ENCODE assay signal across 16 cellular contexts in genomic region chr7:146635200-146636032, GRCh38.
A peak's percentile ranks its signal among the peaks of the same experiment; 100 is the strongest.
DNase-seq lines count a peak whose midpoint lies in the region; ATAC-seq, FAIRE-seq and TF ChIP-seq lines count a peak whose summit lies in the region.
"Had no signal": no experiment of that assay in that cellular context is flagged by ENCODE, and none has a peak within 500 bp of the region (broad histone marks: within the 10 kb centered on the region; RNA-seq: fewer than 3 reads in every experiment).

No MANE protein-coding gene starts in this region.

- no peaks in the 10 kb centered on the region for H3K9me2 ChIP-seq in GM23248 (ENCODE audit: insufficient read depth)

- no peak for TF ChIP-seq CTCF in astrocyte (IDR thresholded peaks at IDR 0.05; ENCODE audit: insufficient read depth, low read depth, low read length)

- no peak for FAIRE-seq in astrocyte (lab: Jason Lieb, UNC)

- H3K9me3 ChIP-seq in astrocyte (ENCODE audit: insufficient read depth, low read depth, low read length): no peaks in the 10 kb centered on the region
- no peaks in the 10 kb centered on the region for H3K9me3 ChIP-seq in GM23248 (ENCODE audit: low read depth)
- H3K9me3 ChIP-seq: HAP-1 had no signal

- H3K79me2 ChIP-seq in astrocyte (ENCODE audit: insufficient read depth, low read length) (no peaks in the 10 kb centered on the region), GM23248 (ENCODE audit: insufficient read depth) (no peaks in the 10 kb centered on the region)

- ATAC-seq in GM18517 (IDR thresholded peaks at IDR 0.05; ENCODE audit: unreplicated experiment): no peak
- no peak for ATAC-seq in GM18498 (IDR thresholded peaks at IDR 0.05; ENCODE audit: unreplicated experiment)
- ATAC-seq in stimulated activated naive B cell treated with anti-CD40 and anti-IgM and Interleukin-4, amounts not matched to agents 10 μg/mL and 1 μg/mL and 100 μg/mL, for 72 hours (replicated peaks): no peak

- H3K4me3 Mint-ChIP-seq in astrocyte (ENCODE audit: unreplicated experiment): no peak overlapping the region
- H3K4me3 Mint-ChIP-seq in stimulated activated naive B cell treated with anti-CD40 and anti-IgM and Interleukin-4, amounts not matched to agents 10 μg/mL and 1 μg/mL and 100 μg/mL, for 72 hours: no peak overlapping the region
- H3K4me3 Mint-ChIP-seq: activated T-helper 1 cell treated with anti-CD3 and anti-CD28 coated beads, Interleukin-12 subunit alpha, Interleukin-12 subunit beta, Interleukin-2, Interleukin-4 antibody, amounts not matched to agents 30 ng/mL and 10 ng/mL and 1 ng/mL, durations not matched to agents 14 hours and 24 hours and 36 hours; CD4-positive, CD25-positive, alpha-beta regulatory T cell; T-helper 1 cell treated with Interleukin-12 subunit alpha and Interleukin-12 subunit beta and Interleukin-4 antibody, amounts not matched to agents 30 μg/mL and 1 μg/mL, for 36 hours had no signal

- H3K27ac ChIP-seq in astrocyte (ENCODE audit: low read depth, low read length) (no peak overlapping the region), GM23248 (no peak overlapping the region)
- H3K27ac ChIP-seq: 22Rv1, skin epidermis had no signal

- H4K20me1 ChIP-seq in astrocyte (ENCODE audit: insufficient read depth, low read length): no peaks in the 10 kb centered on the region
- no peaks in the 10 kb centered on the region for H4K20me1 ChIP-seq in GM23248 (ENCODE audit: insufficient read depth)

- in situ Hi-C loops in GM23248 (cut with MboI): no loop called here

- DNase-seq in NCI-H1694 (lab: John Stamatoyannopoulos, UW) (peak; percentile 1), NCI-H1694 treated with DMSO at 0.1 percent for 48 hours (lab: John Stamatoyannopoulos, UW) (no peak), NCI-H2227 (lab: John Stamatoyannopoulos, UW; ENCODE audit: unreplicated experiment) (peak; percentile 90), astrocyte (ENCODE audit: low read depth) (no peak), GM23248 (no peak)
- no peak for DNase-seq in stimulated activated naive B cell treated with anti-CD40 and anti-IgM and Interleukin-4, amounts not matched to agents 10 μg/mL and 1 μg/mL and 100 μg/mL, for 72 hours
- DNase-seq: aorta; CD4-positive, CD25-positive, alpha-beta regulatory T cell; mesenchymal stem cell had no signal

- H3K27me3 ChIP-seq in astrocyte (ENCODE audit: insufficient read depth, low read length) (no peaks in the 10 kb centered on the region), GM23248 (replicated peaks; ENCODE audit: insufficient read depth) (no peaks in the 10 kb centered on the region)

- H2AFZ ChIP-seq in astrocyte (ENCODE audit: low read depth, low read length) (no peak overlapping the region), GM23248 (no peak overlapping the region)

- H3K4me1 Mint-ChIP-seq in astrocyte (ENCODE audit: low read depth, unreplicated experiment): peaks cover 7% of the 10 kb centered on the region
- H3K4me1 Mint-ChIP-seq in stimulated activated naive B cell treated with anti-CD40 and anti-IgM and Interleukin-4, amounts not matched to agents 10 μg/mL and 1 μg/mL and 100 μg/mL, for 72 hours: no peaks in the 10 kb centered on the region
- H3K4me1 Mint-ChIP-seq: CD4-positive, CD25-positive, alpha-beta regulatory T cell had no signal

- H3K4me1 ChIP-seq in astrocyte (ENCODE audit: insufficient read depth, low read length) (no peaks in the 10 kb centered on the region), GM23248 (ENCODE audit: insufficient read depth) (no peaks in the 10 kb centered on the region)
- H3K4me1 ChIP-seq: HAP-1 had no signal

- no peaks in the 10 kb centered on the region for H3F3A ChIP-seq in GM23248 (ENCODE audit: insufficient read depth)

- H3K4me3 ChIP-seq in astrocyte (ENCODE audit: insufficient read depth, low read depth, low read length): no peak overlapping the region
- no peak overlapping the region for H3K4me3 ChIP-seq in GM23248
- H3K4me3 ChIP-seq: HAP-1, skin epidermis had no signal

- H3K36me3 ChIP-seq in astrocyte (ENCODE audit: insufficient read depth, low read length) (no peaks in the 10 kb centered on the region), GM23248 (ENCODE audit: low read depth) (no peaks in the 10 kb centered on the region)
- H3K36me3 ChIP-seq: HAP-1 had no signal

- H3K9ac ChIP-seq in astrocyte (ENCODE audit: low read length): no peak overlapping the region
- H3K9ac ChIP-seq in GM23248: no peak overlapping the region

- peak overlapping the region; percentile 14 for H3K27ac Mint-ChIP-seq in astrocyte (ENCODE audit: unreplicated experiment)
- H3K27ac Mint-ChIP-seq in stimulated activated naive B cell treated with anti-CD40 and anti-IgM and Interleukin-4, amounts not matched to agents 10 μg/mL and 1 μg/mL and 100 μg/mL, for 72 hours: no peak overlapping the region
- H3K27ac Mint-ChIP-seq: activated T-helper 1 cell treated with anti-CD3 and anti-CD28 coated beads, Interleukin-12 subunit alpha, Interleukin-12 subunit beta, Interleukin-2, Interleukin-4 antibody, amounts not matched to agents 30 ng/mL and 10 ng/mL and 1 ng/mL, durations not matched to agents 14 hours and 24 hours and 36 hours; CD4-positive, CD25-positive, alpha-beta regulatory T cell; T-helper 1 cell treated with Interleukin-12 subunit alpha and Interleukin-12 subunit beta and Interleukin-4 antibody, amounts not matched to agents 30 μg/mL and 1 μg/mL, for 36 hours had no signal

- H3K4me2 ChIP-seq in astrocyte (ENCODE audit: low read length) (no peak overlapping the region), GM23248 (ENCODE audit: unreplicated experiment) (no peak overlapping the region)

- no peaks in the 10 kb centered on the region for H3K9me3 Mint-ChIP-seq in astrocyte (ENCODE audit: unreplicated experiment)
- peaks cover 0 to 4% of the 10 kb centered on the region in 2 donors for H3K9me3 Mint-ChIP-seq in stimulated activated naive B cell treated with anti-CD40 and anti-IgM and Interleukin-4, amounts not matched to agents 10 μg/mL and 1 μg/mL and 100 μg/mL, for 72 hours

- H3K36me3 Mint-ChIP-seq in astrocyte (ENCODE audit: low read depth, unreplicated experiment): no peaks in the 10 kb centered on the region
- H3K36me3 Mint-ChIP-seq in stimulated activated naive B cell treated with anti-CD40 and anti-IgM and Interleukin-4, amounts not matched to agents 10 μg/mL and 1 μg/mL and 100 μg/mL, for 72 hours: no peaks in the 10 kb centered on the region
- H3K36me3 Mint-ChIP-seq: CD4-positive, CD25-positive, alpha-beta regulatory T cell had no signal

- 11 to 14% methylated on average over 7 of the region's 7 CpGs for WGBS in GM23248 (ENCODE audit: low coverage in 1 of 2, low lambda C conversion rate in 2 of 2, missing lambda C conversion rate in 2 of 2), 2 experiments

- H3K27me3 Mint-ChIP-seq in astrocyte (ENCODE audit: low read depth, unreplicated experiment): peaks cover 1% of the 10 kb centered on the region
- H3K27me3 Mint-ChIP-seq in stimulated activated naive B cell treated with anti-CD40 and anti-IgM and Interleukin-4, amounts not matched to agents 10 μg/mL and 1 μg/mL and 100 μg/mL, for 72 hours: no peaks in the 10 kb centered on the region
- H3K27me3 Mint-ChIP-seq: CD4-positive, CD25-positive, alpha-beta regulatory T cell had no signal

Comparison
In these comparisons a context has a peak if more than half of its experiments do, and no peak if none do; other contexts are left out.
1. DNase-seq: peak in NCI-H1694 (single experiment) and NCI-H2227 (single experiment); none in NCI-H1694 treated with DMSO at 0.1 percent for 48 hours (single experiment), astrocyte (single experiment), GM23248 (single experiment) and stimulated activated naive B cell treated with anti-CD40 and anti-IgM and Interleukin-4, amounts not matched to agents 10 μg/mL and 1 μg/mL and 100 μg/mL, for 72 hours (single experiment).